Comparison of ENCODE assay signal across 19 cellular contexts in the genomic region with DNA sequence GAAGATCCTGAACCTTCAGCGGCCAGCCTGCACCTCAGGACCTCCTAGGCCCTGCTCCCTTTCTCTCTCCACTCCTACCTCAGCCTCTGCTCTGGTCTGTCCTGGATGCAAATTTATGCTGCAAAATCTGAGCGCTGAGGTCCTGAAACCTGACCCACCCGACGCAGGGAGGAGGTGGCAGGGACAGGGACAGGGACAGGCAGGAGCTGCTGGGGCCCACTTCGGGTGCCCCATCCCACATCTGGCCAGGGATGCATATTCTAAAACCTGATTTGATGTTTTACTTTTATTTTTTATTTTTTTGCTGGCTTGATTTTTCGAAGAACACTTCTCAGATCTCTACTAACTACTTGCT. TPM values are rescaled to one million over a fixed set of nuclear protein-coding genes. Genes with fewer than 3 reads are reported as not detected.
A peak's percentile ranks its signal among the peaks of the same experiment; 100 is the strongest.
DNase-seq lines count a peak whose midpoint lies in the region; ATAC-seq and TF ChIP-seq lines count a peak whose summit lies in the region.
"Had no signal": no experiment of that assay in that cellular context is flagged by ENCODE, and none has a peak within 500 bp of the region (broad histone marks: within the 10 kb centered on the region; RNA-seq: fewer than 3 reads in every experiment).

No MANE protein-coding gene starts in this region.

- DNase-seq in GM23338 (ENCODE audit: low spot score) (peak; percentile 43), MM.1S (no peak), hepatocyte (ENCODE audit: low spot score) (no peak), cortex of kidney (lab: John Stamatoyannopoulos, UW) (no peak)
- DNase-seq in activated CD4-positive, CD25-positive, alpha-beta regulatory T cell (lab: John Stamatoyannopoulos, UW), result no peak
- DNase-seq: activated CD4-positive, alpha-beta T cell treated with anti-CD3 and anti-CD28 coated beads, Interleukin-2, amount 50 U/mL, for 4 hours; amniotic stem cell; NCI-H187; NCI-H510A treated with DMSO at 0.1 percent for 48 hours had no signal

- 36% methylated on average over 6 of the region's 6 CpGs for WGBS in hepatocyte (ENCODE audit: low lambda C conversion rate, missing lambda C conversion rate)

- no peaks in the 10 kb centered on the region for H3K9me3 ChIP-seq in MM.1S (replicated peaks; ENCODE audit: insufficient read depth, low read length)
- no peaks in the 10 kb centered on the region for H3K9me3 ChIP-seq in hepatocyte (ENCODE audit: low read depth)
- H3K9me3 ChIP-seq in neural cell (ENCODE audit: low read length), result no peaks in the 10 kb centered on the region
- H3K9me3 ChIP-seq: tibial nerve had no signal

- H2AFZ ChIP-seq in GM23338 (peak overlapping the region; percentile 97), MM.1S (ENCODE audit: low read length) (peak overlapping the region; percentile 35; the same call in 1 of the 2 replicates), hepatocyte (no peak overlapping the region), neural cell (ENCODE audit: low read depth, low read length) (no peak overlapping the region)

- peak; percentile 44 for ATAC-seq in GM23338
- ATAC-seq in HG02623 (IDR thresholded peaks at IDR 0.05; ENCODE audit: unreplicated experiment), result no peak
- ATAC-seq: HCT116 had no signal

- H3K4me2 ChIP-seq in GM23338, result peak overlapping the region; percentile 96
- H3K4me2 ChIP-seq in MM.1S (ENCODE audit: low read depth, low read length), result peak overlapping the region; percentile 83; the same call in 1 of the 2 replicates
- peak overlapping the region; percentile 85 for H3K4me2 ChIP-seq in hepatocyte
- H3K4me2 ChIP-seq in neural cell (ENCODE audit: low read length), result no peak overlapping the region

- TF ChIP-seq EP300 in neural cell (conservative IDR thresholded peaks at IDR 0.05; ENCODE audit: poor library complexity, severe bottlenecking), result no peak

- H3F3A ChIP-seq in GM23338 (replicated peaks; ENCODE audit: low read depth) (no peaks in the 10 kb centered on the region), MM.1S (ENCODE audit: insufficient read depth, low read length) (no peaks in the 10 kb centered on the region), neural cell (ENCODE audit: insufficient read depth, low read length, poor library complexity, severe bottlenecking) (no peaks in the 10 kb centered on the region)

- no peak overlapping the region for H3K27ac Mint-ChIP-seq in GM23338
- H3K27ac Mint-ChIP-seq: progenitor cell of endocrine pancreas had no signal

- H3K4me3 ChIP-seq in GM23338, result peak overlapping the region; percentile 79
- H3K4me3 ChIP-seq in MM.1S (ENCODE audit: low read length), result peak overlapping the region; percentile 39; the same call in 1 of the 2 replicates
- H3K4me3 ChIP-seq in hepatocyte, result no peak overlapping the region
- H3K4me3 ChIP-seq in neural cell (ENCODE audit: low read length), result peak overlapping the region; percentile 65

- H3K4me1 ChIP-seq in GM23338 (ENCODE audit: insufficient read depth), result peaks cover 8% of the 10 kb centered on the region
- no peaks in the 10 kb centered on the region for H3K4me1 ChIP-seq in MM.1S (ENCODE audit: low read length)
- H3K4me1 ChIP-seq in hepatocyte (ENCODE audit: insufficient read depth), result peaks cover 5% of the 10 kb centered on the region

- H3K36me3 Mint-ChIP-seq in GM23338 (ENCODE audit: low read depth), result no peaks in the 10 kb centered on the region

- no peak overlapping the region for H3K27ac ChIP-seq in GM23338 (ENCODE audit: low read depth)
- H3K27ac ChIP-seq in MM.1S (ENCODE audit: low read length), result no peak overlapping the region
- no peak overlapping the region for H3K27ac ChIP-seq in hepatocyte
- H3K27ac ChIP-seq in neural cell (ENCODE audit: low read length), result no peak overlapping the region
- H3K27ac ChIP-seq: skin epidermis, tibial nerve had no signal

- peak overlapping the region; percentile 70 for H3K4me3 Mint-ChIP-seq in GM23338

- H3K79me2 ChIP-seq in GM23338 (replicated peaks; ENCODE audit: insufficient read depth) (no peaks in the 10 kb centered on the region), MM.1S (ENCODE audit: low read length) (no peaks in the 10 kb centered on the region), hepatocyte (no peaks in the 10 kb centered on the region), neural cell (replicated peaks; ENCODE audit: insufficient read depth, low read length) (no peaks in the 10 kb centered on the region)

- peaks cover 51% of the 10 kb centered on the region for H3K27me3 Mint-ChIP-seq in GM23338 (ENCODE audit: insufficient read depth, low read depth, poor library complexity)

- no peaks in the 10 kb centered on the region for H3K9me3 Mint-ChIP-seq in GM23338

- H3K27me3 ChIP-seq in GM23338 (ENCODE audit: insufficient read depth) (peaks cover 44% of the 10 kb centered on the region), MM.1S (replicated peaks; ENCODE audit: insufficient read depth, low read length) (peaks cover 64% of the 10 kb centered on the region), hepatocyte (peaks cover 87% of the 10 kb centered on the region), neural cell (ENCODE audit: insufficient read depth, low read depth, low read length) (peaks cover 43% of the 10 kb centered on the region)

- peaks cover 29% of the 10 kb centered on the region for H3K4me1 Mint-ChIP-seq in GM23338

- H4K20me1 ChIP-seq in GM23338 (replicated peaks; ENCODE audit: insufficient read depth), result no peaks in the 10 kb centered on the region
- no peaks in the 10 kb centered on the region for H4K20me1 ChIP-seq in MM.1S (ENCODE audit: insufficient read depth, low read length)
- no peaks in the 10 kb centered on the region for H4K20me1 ChIP-seq in hepatocyte (ENCODE audit: insufficient read depth, poor library complexity, severe bottlenecking)
- H4K20me1 ChIP-seq in neural cell (ENCODE audit: insufficient read depth), result no peaks in the 10 kb centered on the region

- TF ChIP-seq CTCF in GM23338 (conservative IDR thresholded peaks at IDR 0.05; ENCODE audit: low read depth in 2 of 2) (no peak), MM.1S (IDR thresholded peaks at IDR 0.05; ENCODE audit: low read length) (no peak), hepatocyte (IDR thresholded peaks at IDR 0.05; ENCODE audit: poor library complexity) (no peak), neural cell (IDR thresholded peaks at IDR 0.05; ENCODE audit: poor library complexity, severe bottlenecking) (no peak)

- no peaks in the 10 kb centered on the region for H3K9me2 ChIP-seq in GM23338 (ENCODE audit: insufficient read depth)
- H3K9me2 ChIP-seq in MM.1S (replicated peaks; ENCODE audit: insufficient read depth, low read length), result no peaks in the 10 kb centered on the region
- H3K9me2 ChIP-seq in hepatocyte (replicated peaks; ENCODE audit: insufficient read depth), result no peaks in the 10 kb centered on the region
- no peaks in the 10 kb centered on the region for H3K9me2 ChIP-seq in neural cell (ENCODE audit: insufficient read depth, low read length)

- H3K36me3 ChIP-seq in GM23338 (ENCODE audit: insufficient read depth) (no peaks in the 10 kb centered on the region), MM.1S (replicated peaks; ENCODE audit: insufficient read depth, low read length) (no peaks in the 10 kb centered on the region), hepatocyte (replicated peaks; ENCODE audit: insufficient read depth, low read depth) (no peaks in the 10 kb centered on the region), neural cell (ENCODE audit: insufficient read depth, low read length) (no peaks in the 10 kb centered on the region)
- H3K36me3 ChIP-seq: tibial nerve had no signal

- no peak for TF ChIP-seq RAD21 in neural cell (conservative IDR thresholded peaks at IDR 0.05)

- H3K9ac ChIP-seq in MM.1S (ENCODE audit: low read length) (no peak overlapping the region), neural cell (ENCODE audit: low read length) (no peak overlapping the region)

TF ChIP-seq in GM23338, 12 proteins besides CTCF, POLR2A, EP300 and RAD21:
- TF ChIP-seq, protein P1, sequence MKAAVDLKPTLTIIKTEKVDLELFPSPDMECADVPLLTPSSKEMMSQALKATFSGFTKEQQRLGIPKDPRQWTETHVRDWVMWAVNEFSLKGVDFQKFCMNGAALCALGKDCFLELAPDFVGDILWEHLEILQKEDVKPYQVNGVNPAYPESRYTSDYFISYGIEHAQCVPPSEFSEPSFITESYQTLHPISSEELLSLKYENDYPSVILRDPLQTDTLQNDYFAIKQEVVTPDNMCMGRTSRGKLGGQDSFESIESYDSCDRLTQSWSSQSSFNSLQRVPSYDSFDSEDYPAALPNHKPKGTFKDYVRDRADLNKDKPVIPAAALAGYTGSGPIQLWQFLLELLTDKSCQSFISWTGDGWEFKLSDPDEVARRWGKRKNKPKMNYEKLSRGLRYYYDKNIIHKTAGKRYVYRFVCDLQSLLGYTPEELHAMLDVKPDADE (IDR thresholded peaks at IDR 0.05), result no peak
- 0 out of 2 replicates have a peak, but pooled peaks have one; percentile 30 for TF ChIP-seq POLR2AphosphoS5 (IDR thresholded peaks at IDR 0.05; ENCODE audit: low read depth)

RNA-seq across cellular contexts. Expression of a gene that starts 0.6 kb away (rescaled TPM):
- total RNA-seq in GM23338 (2014; rRNA removed; shearing (Covaris generic)), result not detected in 2 replicates
- polyA plus RNA-seq in GM23338 (2016; fragmentation: Nextera tagmentation; extraction: Ambion mirVana) (7.9 and 8.6 TPM in 2 replicates), hepatocyte (0.30 TPM in 1 of 2 replicates, not detected in the other), neural cell (not detected in 2 replicates)
- total RNA-seq in hepatocyte, result not detected in 2 replicates
- polyA minus RNA-seq in neural cell, result not detected in 2 replicates
- total RNA-seq: endothelial cell of umbilical vein, frontal cortex, HepG2, MCF 10A, progenitor cell of endocrine pancreas, tibial nerve had no signal
- polyA plus RNA-seq: endothelial cell of umbilical vein, HepG2 had no signal

RNA-seq across cellular contexts. Expression of a gene that starts 41.5 kb away (rescaled TPM):
- 20.3 and 28.5 TPM in 2 replicates for total RNA-seq in GM23338 (2014; rRNA removed; shearing (Covaris generic))
- polyA plus RNA-seq in GM23338 (2016; fragmentation: Nextera tagmentation; extraction: Ambion mirVana) (63.5 and 67.7 TPM in 2 replicates), hepatocyte (25.3 and 36.4 TPM in 2 replicates), neural cell (92.3 and 111 TPM in 2 replicates)
- total RNA-seq in hepatocyte, result 13.7 and 15.3 TPM in 2 replicates
- 39.7 and 47.7 TPM in 2 replicates for polyA minus RNA-seq in neural cell

RNA-seq across cellular contexts. Expression of a gene that starts 43.4 kb away (rescaled TPM):
- not detected in 2 replicates for total RNA-seq in GM23338 (2014; rRNA removed; shearing (Covaris generic))
- not detected in 2 replicates for polyA plus RNA-seq in GM23338 (2016; fragmentation: Nextera tagmentation; extraction: Ambion mirVana)
- 0.37 and 1.5 TPM in 2 replicates for total RNA-seq in hepatocyte
- polyA plus RNA-seq in hepatocyte, result 0.41 and 0.54 TPM in 2 replicates
- polyA plus RNA-seq in neural cell, result not detected in 2 replicates
- polyA minus RNA-seq in neural cell, result not detected in 2 replicates
- total RNA-seq: endothelial cell of umbilical vein, HepG2, MCF 10A, progenitor cell of endocrine pancreas had no signal
- polyA plus RNA-seq: HepG2 had no signal

Comparison
In these comparisons a context has a peak if more than half of its experiments do, and no peak if none do; other contexts are left out.
1. H2AFZ ChIP-seq: peak in GM23338 (single experiment) and MM.1S (single experiment); none in hepatocyte (single experiment) and neural cell (single experiment).